ENCODE assay signal across 1 cellular context in genomic region chr11:115279831-115280761, GRCh38.
TF ChIP-seq lines count a peak whose summit lies in the region.

No MANE protein-coding gene starts in this region.

TF ChIP-seq in HepG2, 621 proteins besides CTCF, POLR2A, EP300 and RAD21 (continued from another document):
- no peak for TF ChIP-seq E2F5 (CRISPR knock-in tag; conservative IDR thresholded peaks at IDR 0.05)
- TF ChIP-seq, protein P1, sequence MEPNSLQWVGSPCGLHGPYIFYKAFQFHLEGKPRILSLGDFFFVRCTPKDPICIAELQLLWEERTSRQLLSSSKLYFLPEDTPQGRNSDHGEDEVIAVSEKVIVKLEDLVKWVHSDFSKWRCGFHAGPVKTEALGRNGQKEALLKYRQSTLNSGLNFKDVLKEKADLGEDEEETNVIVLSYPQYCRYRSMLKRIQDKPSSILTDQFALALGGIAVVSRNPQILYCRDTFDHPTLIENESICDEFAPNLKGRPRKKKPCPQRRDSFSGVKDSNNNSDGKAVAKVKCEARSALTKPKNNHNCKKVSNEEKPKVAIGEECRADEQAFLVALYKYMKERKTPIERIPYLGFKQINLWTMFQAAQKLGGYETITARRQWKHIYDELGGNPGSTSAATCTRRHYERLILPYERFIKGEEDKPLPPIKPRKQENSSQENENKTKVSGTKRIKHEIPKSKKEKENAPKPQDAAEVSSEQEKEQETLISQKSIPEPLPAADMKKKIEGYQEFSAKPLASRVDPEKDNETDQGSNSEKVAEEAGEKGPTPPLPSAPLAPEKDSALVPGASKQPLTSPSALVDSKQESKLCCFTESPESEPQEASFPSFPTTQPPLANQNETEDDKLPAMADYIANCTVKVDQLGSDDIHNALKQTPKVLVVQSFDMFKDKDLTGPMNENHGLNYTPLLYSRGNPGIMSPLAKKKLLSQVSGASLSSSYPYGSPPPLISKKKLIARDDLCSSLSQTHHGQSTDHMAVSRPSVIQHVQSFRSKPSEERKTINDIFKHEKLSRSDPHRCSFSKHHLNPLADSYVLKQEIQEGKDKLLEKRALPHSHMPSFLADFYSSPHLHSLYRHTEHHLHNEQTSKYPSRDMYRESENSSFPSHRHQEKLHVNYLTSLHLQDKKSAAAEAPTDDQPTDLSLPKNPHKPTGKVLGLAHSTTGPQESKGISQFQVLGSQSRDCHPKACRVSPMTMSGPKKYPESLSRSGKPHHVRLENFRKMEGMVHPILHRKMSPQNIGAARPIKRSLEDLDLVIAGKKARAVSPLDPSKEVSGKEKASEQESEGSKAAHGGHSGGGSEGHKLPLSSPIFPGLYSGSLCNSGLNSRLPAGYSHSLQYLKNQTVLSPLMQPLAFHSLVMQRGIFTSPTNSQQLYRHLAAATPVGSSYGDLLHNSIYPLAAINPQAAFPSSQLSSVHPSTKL (CRISPR knock-in tag; IDR thresholded peaks at IDR 0.05): peak; percentile 28; the same call in 1 of the 2 replicates
- TF ChIP-seq SOX6 (IDR thresholded peaks at IDR 0.05): no peak
- TF ChIP-seq SOX6 (CRISPR knock-in tag; IDR thresholded peaks at IDR 0.05): peak; percentile 49; the same call in 1 of the 2 replicates
- no peak for TF ChIP-seq HNRNPUL1 (IDR thresholded peaks at IDR 0.05; ENCODE audit: low read depth, low read length)
- no peak for TF ChIP-seq ZNF24 (IDR thresholded peaks at IDR 0.05)
- peak; percentile 20; the same call in 1 of the 2 replicates for TF ChIP-seq NCOA2 (CRISPR knock-in tag; IDR thresholded peaks at IDR 0.05)
- no peak for TF ChIP-seq MEIS1 (CRISPR knock-in tag; IDR thresholded peaks at IDR 0.05; ENCODE audit: borderline replicate concordance)
- no peak for TF ChIP-seq NR2F6 (IDR thresholded peaks at IDR 0.05)
- no peak for TF ChIP-seq NR2F6 (CRISPR knock-in tag; IDR thresholded peaks at IDR 0.05)
- no peak for TF ChIP-seq SALL1 (CRISPR knock-in tag; IDR thresholded peaks at IDR 0.05)
TF ChIP-seq in HepG2: peak in this region for 22.
